Comparison of ENCODE assay signal across 17 cellular contexts in the genomic region with DNA sequence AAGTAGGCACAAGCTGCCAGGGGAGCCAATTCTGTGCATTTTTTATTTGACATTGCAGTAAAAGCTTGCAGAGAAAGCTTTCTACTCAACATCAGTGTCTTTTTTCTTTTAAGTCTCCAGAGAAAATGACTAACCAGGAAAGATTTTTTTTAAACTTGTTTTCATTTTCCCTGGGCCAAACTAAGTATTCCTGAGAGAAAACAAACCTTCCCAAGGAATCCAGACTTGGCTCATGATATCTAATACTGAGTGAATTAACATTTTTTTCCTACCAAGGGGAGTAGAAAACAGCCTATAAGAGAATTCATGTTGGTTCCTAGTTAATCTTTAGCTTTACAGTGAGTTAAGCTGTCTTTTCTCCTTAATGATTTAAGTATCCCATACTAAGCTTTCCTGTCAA. TPM values are rescaled to one million over a fixed set of nuclear protein-coding genes. Genes with fewer than 3 reads are reported as not detected.
DNase-seq lines count a peak whose midpoint lies in the region; ATAC-seq and TF ChIP-seq lines count a peak whose summit lies in the region.
"Had no signal": no experiment of that assay in that cellular context is flagged by ENCODE, and none has a peak within 500 bp of the region (broad histone marks: within the 10 kb centered on the region; RNA-seq: fewer than 3 reads in every experiment).

No MANE protein-coding gene starts in this region.

- TF ChIP-seq CTCF in heart right ventricle (IDR thresholded peaks at IDR 0.05) = no peak
- no peak for TF ChIP-seq CTCF in gastrocnemius medialis (IDR thresholded peaks at IDR 0.05 in 4 of 5, conservative IDR thresholded peaks at IDR 0.05 in 1 of 5)

- TF ChIP-seq POLR2A in gastrocnemius medialis (IDR thresholded peaks at IDR 0.05) = no peak

- H3K4me1 ChIP-seq in heart right ventricle (peaks cover 0 to 25% (median 15%) of the 10 kb centered on the region in 9 donors), gastrocnemius medialis (no peaks in the 10 kb centered on the region)

- H3K9me3 ChIP-seq in heart right ventricle = peaks cover 0 to 8% (median 0%) of the 10 kb centered on the region in 11 donors
- no peaks in the 10 kb centered on the region for H3K9me3 ChIP-seq in gastrocnemius medialis
- H3K9me3 ChIP-seq: ovary had no signal

- H3K4me3 ChIP-seq in heart right ventricle (no peak overlapping the region), gastrocnemius medialis (no peak overlapping the region)
- H3K4me3 ChIP-seq: dorsolateral prefrontal cortex, GM23338, ovary had no signal

- H3K27ac ChIP-seq in heart right ventricle (peak overlapping the region in 3 of 10 donors; percentile 18 to 42 (median 20)), gastrocnemius medialis (no peak overlapping the region)
- H3K27ac ChIP-seq: dorsolateral prefrontal cortex had no signal

- H3K36me3 ChIP-seq in heart right ventricle = no peaks in the 10 kb centered on the region
- no peaks in the 10 kb centered on the region for H3K36me3 ChIP-seq in gastrocnemius medialis
- H3K36me3 ChIP-seq: ovary had no signal

- in situ Hi-C loops in gastrocnemius medialis (cut with MboI; ENCODE audit: low sequenced_read_pairs in 4 of 4) = no loop called here

- H3K27me3 ChIP-seq in heart right ventricle (no peaks in the 10 kb centered on the region), gastrocnemius medialis (no peaks in the 10 kb centered on the region)
- H3K27me3 ChIP-seq: dorsolateral prefrontal cortex, ovary had no signal

- intact Hi-C loops in heart right ventricle (cut with DNase I) = no loop called here
- intact Hi-C loops in gastrocnemius medialis (cut with DNase I; ENCODE audit: low total_unique reads) = no loop called here

- ATAC-seq in heart right ventricle (peak in 7 of 8 donors; percentile 46 to 83 (median 66)), gastrocnemius medialis (peak; percentile 50 to 55)
- ATAC-seq: GM23338, Panc1 had no signal

- peak; percentile 73 for DNase-seq in AG20443 (ENCODE audit: low spot score)
- DNase-seq in astrocyte of the hippocampus (ENCODE audit: low read depth, low spot score) = peak; percentile 78
- no peak for DNase-seq in heart right ventricle
- DNase-seq in gastrocnemius medialis = no peak
- no peak for DNase-seq in stimulated activated CD4-positive, alpha-beta T cell treated with anti-CD3 and anti-CD28 coated beads, Interleukin-4, amount 100 ng/mL, for 4 hours
- DNase-seq in SW480 (ENCODE audit: low spot score) = no peak
- DNase-seq in NCI-H446 treated with DMSO at 0.1 percent for 48 hours (lab: John Stamatoyannopoulos, UW) = no peak
- DNase-seq in UCSD-AML1 (lab: John Stamatoyannopoulos, UW; ENCODE audit: unreplicated experiment) = no peak
- DNase-seq: activated CD8-positive, alpha-beta memory T cell treated with anti-CD3 and anti-CD28 coated beads for 24 hours; amniotic stem cell; dorsolateral prefrontal cortex; midbrain; NCI-H2029; ovary had no signal

RNA-seq across cellular contexts. Expression of gene DAPL1, which starts 46.7 kb away (rescaled TPM):
- total RNA-seq in heart right ventricle = not detected
- polyA plus RNA-seq in heart right ventricle = under 1 TPM in 1 of 2 donors, not detected in 1; 0.87 TPM
- total RNA-seq in gastrocnemius medialis = not detected
- total RNA-seq: activated T-helper 2 cell treated with anti-CD3 and anti-CD28 coated beads, Interferon-gamma antibody, Interleukin-2, Interleukin-4, amounts not matched to agents 10 μg/mL and 5 μg/mL and 100 μg/mL, durations not matched to agents 14 hours and 24 hours and 36 hours; GM23338 had no signal
- polyA plus RNA-seq: GM23338 had no signal

Comparison
In these comparisons a context has a peak if more than half of its experiments do, and no peak if none do; other contexts are left out.
1. DNase-seq: peak in AG20443 (single experiment) and astrocyte of the hippocampus (single experiment); none in heart right ventricle (0 of 2), gastrocnemius medialis (0 of 2), stimulated activated CD4-positive, alpha-beta T cell treated with anti-CD3 and anti-CD28 coated beads, Interleukin-4, amount 100 ng/mL, for 4 hours (0 of 2), SW480 (single experiment), NCI-H446 treated with DMSO at 0.1 percent for 48 hours (single experiment) and UCSD-AML1 (single experiment).